In the genomic region with DNA sequence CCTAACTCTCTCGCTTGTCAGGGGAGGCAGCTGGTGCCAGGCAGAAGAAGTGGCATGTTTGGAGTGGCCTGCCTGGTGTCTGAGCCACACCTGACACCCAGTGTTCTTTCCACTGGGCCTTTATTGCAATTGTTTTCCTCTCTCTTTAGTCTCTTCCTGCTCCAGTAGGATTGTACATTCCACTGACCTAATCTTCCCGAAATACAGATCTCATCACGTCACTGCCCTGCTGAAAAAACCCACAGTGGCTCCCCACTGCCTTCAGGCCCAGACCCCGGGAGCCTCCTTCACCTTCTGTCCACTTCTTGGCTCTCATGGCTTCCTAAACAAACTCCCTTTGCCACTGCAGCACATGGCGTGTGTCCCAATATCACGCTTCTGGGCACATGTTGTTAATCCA, we compare ENCODE assay signal across 14 cellular contexts. TPM values are rescaled to one million over a fixed set of nuclear protein-coding genes. Genes with fewer than 3 reads are reported as not detected.
DNase-seq lines count a peak whose midpoint lies in the region; ATAC-seq and TF ChIP-seq lines count a peak whose summit lies in the region.
"Had no signal": no experiment of that assay in that cellular context is flagged by ENCODE, and none has a peak within 500 bp of the region (broad histone marks: within the 10 kb centered on the region; RNA-seq: fewer than 3 reads in every experiment).

No MANE protein-coding gene starts in this region.

- peak overlapping the region; percentile 81 for H3K27ac ChIP-seq in hepatocyte
- H3K27ac ChIP-seq in stomach: peak overlapping the region in 4 of 5 donors; percentile 32 to 77 (median 50)
- H3K27ac ChIP-seq: psoas muscle had no signal

- peaks cover 11% of the 10 kb centered on the region for H3K9me3 Mint-ChIP-seq in activated T-cell treated with anti-CD3 and anti-CD28 coated beads, Interleukin-2, amount 50 U/mL, for 24 hours
- H3K9me3 Mint-ChIP-seq in activated T-cell treated with anti-CD3 and anti-CD28 coated beads, Interleukin-2, amount 50 U/mL, for 4 hours: peaks cover 5% of the 10 kb centered on the region

- H4K20me1 ChIP-seq in hepatocyte (ENCODE audit: insufficient read depth, poor library complexity, severe bottlenecking): no peaks in the 10 kb centered on the region

- intact Hi-C loops in stomach (cut with DNase I; ENCODE audit: low total_unique reads): no loop called here

- H3K36me3 Mint-ChIP-seq in activated T-cell treated with anti-CD3 and anti-CD28 coated beads, Interleukin-2, amount 50 U/mL, for 24 hours (ENCODE audit: low read depth): peaks cover 65% of the 10 kb centered on the region
- H3K36me3 Mint-ChIP-seq in activated T-cell treated with anti-CD3 and anti-CD28 coated beads, Interleukin-2, amount 50 U/mL, for 4 hours (ENCODE audit: insufficient read depth): peaks cover 26% of the 10 kb centered on the region

- TF ChIP-seq POLR2A in stomach (IDR thresholded peaks at IDR 0.05): no peak

- no peak for DNase-seq in activated T-cell treated with anti-CD3 and anti-CD28 coated beads, Interleukin-2, amount 50 U/mL, for 24 hours
- DNase-seq in activated T-cell treated with anti-CD3 and anti-CD28 coated beads, Interleukin-2, amount 50 U/mL, for 4 hours: no peak
- peak; percentile 94 for DNase-seq in amniotic epithelial cell (ENCODE audit: low read depth)
- no peak for DNase-seq in hepatocyte (ENCODE audit: low spot score)
- DNase-seq in stomach: no peak
- no peak for DNase-seq in NCI-H1048 (lab: John Stamatoyannopoulos, UW)
- no peak for DNase-seq in GF-D8 (lab: John Stamatoyannopoulos, UW)
- DNase-seq in ACHN: no peak
- DNase-seq: anterior cingulate cortex, NCI-H446, psoas muscle, SIG-M5 had no signal

- ATAC-seq in activated T-cell treated with anti-CD3 and anti-CD28 coated beads, Interleukin-2, amount 50 U/mL, for 4 hours: no peak
- ATAC-seq: GM23338, left lobe of liver had no signal

- H3K4me1 ChIP-seq in hepatocyte (ENCODE audit: insufficient read depth) (peaks cover 3% of the 10 kb centered on the region), stomach (peaks cover 0 to 15% (median 6%) of the 10 kb centered on the region in 4 donors)
- H3K4me1 ChIP-seq: psoas muscle had no signal

- peak overlapping the region; percentile 16 for H3K4me2 ChIP-seq in hepatocyte
- H3K4me2 ChIP-seq: GM23338 had no signal

- H3K27me3 ChIP-seq in hepatocyte: no peaks in the 10 kb centered on the region
- H3K27me3 ChIP-seq in stomach: no peaks in the 10 kb centered on the region

- peak overlapping the region; percentile 71 for H3K27ac Mint-ChIP-seq in activated T-cell treated with anti-CD3 and anti-CD28 coated beads, Interleukin-2, amount 50 U/mL, for 24 hours
- H3K27ac Mint-ChIP-seq: GM23338 had no signal

- H3K36me3 ChIP-seq in hepatocyte (replicated peaks; ENCODE audit: insufficient read depth, low read depth) (no peaks in the 10 kb centered on the region), stomach (no peaks in the 10 kb centered on the region)

- no peak overlapping the region for H3K4me3 ChIP-seq in hepatocyte
- H3K4me3 ChIP-seq in stomach: no peak overlapping the region
- H3K4me3 ChIP-seq: GM23338, psoas muscle had no signal

- no peaks in the 10 kb centered on the region for H3K9me3 ChIP-seq in hepatocyte (ENCODE audit: low read depth)
- no peaks in the 10 kb centered on the region for H3K9me3 ChIP-seq in stomach
- H3K9me3 ChIP-seq: psoas muscle had no signal

- no peaks in the 10 kb centered on the region for H3K79me2 ChIP-seq in hepatocyte

- TF ChIP-seq EP300 in stomach (IDR thresholded peaks at IDR 0.05): no peak

- H2AFZ ChIP-seq in hepatocyte: no peak overlapping the region
- H2AFZ ChIP-seq: GM23338 had no signal

- TF ChIP-seq CTCF in hepatocyte (IDR thresholded peaks at IDR 0.05; ENCODE audit: poor library complexity) (no peak), stomach (IDR thresholded peaks at IDR 0.05) (no peak)

- in situ Hi-C loops in ACHN (cut with HindIII; ENCODE audit: low pct_ligation_motif_present, low pct_unique_long_range_greater_than_20kb, low sequenced_read_pairs): no loop called here

- H3K27me3 Mint-ChIP-seq in activated T-cell treated with anti-CD3 and anti-CD28 coated beads, Interleukin-2, amount 50 U/mL, for 24 hours: no peaks in the 10 kb centered on the region
- H3K27me3 Mint-ChIP-seq in activated T-cell treated with anti-CD3 and anti-CD28 coated beads, Interleukin-2, amount 50 U/mL, for 4 hours (ENCODE audit: low read depth): no peaks in the 10 kb centered on the region

- WGBS in hepatocyte (ENCODE audit: low lambda C conversion rate, missing lambda C conversion rate): 74% methylated on average over 6 of the region's 6 CpGs
- WGBS in stomach, 5 donors: 65 to 87% (median 82%) methylated on average over 6 of the region's 6 CpGs

- no peak overlapping the region for H3K4me3 Mint-ChIP-seq in activated T-cell treated with anti-CD3 and anti-CD28 coated beads, Interleukin-2, amount 50 U/mL, for 24 hours
- no peak overlapping the region for H3K4me3 Mint-ChIP-seq in activated T-cell treated with anti-CD3 and anti-CD28 coated beads, Interleukin-2, amount 50 U/mL, for 4 hours
- H3K4me3 Mint-ChIP-seq: GM23338 had no signal

- no peaks in the 10 kb centered on the region for H3K9me2 ChIP-seq in hepatocyte (replicated peaks; ENCODE audit: insufficient read depth)

- H3K4me1 Mint-ChIP-seq in activated T-cell treated with anti-CD3 and anti-CD28 coated beads, Interleukin-2, amount 50 U/mL, for 24 hours (ENCODE audit: low read depth): peaks cover 85% of the 10 kb centered on the region
- peaks cover 68% of the 10 kb centered on the region for H3K4me1 Mint-ChIP-seq in activated T-cell treated with anti-CD3 and anti-CD28 coated beads, Interleukin-2, amount 50 U/mL, for 4 hours (ENCODE audit: low read depth)

RNA-seq across cellular contexts. Expression of gene ATP5PO, which starts 25.2 kb away (rescaled TPM):
- 100 to 1,000 TPM; 135 to 179 (median 176) TPM for total RNA-seq in activated T-cell treated with anti-CD3 and anti-CD28 coated beads, Interleukin-2, amount 50 U/mL, for 4 hours
- 208 and 215 TPM in 2 replicates for total RNA-seq in hepatocyte
- polyA plus RNA-seq in hepatocyte: 311 and 354 TPM in 2 replicates
- 100 to 1,000 TPM in 4 of 5 donors, 10 to 100 TPM in 1; 94.7 to 382 (median 312) TPM for total RNA-seq in stomach
- polyA plus RNA-seq in stomach: 100 to 1,000 TPM; 361 to 603 (median 534) TPM
